ENCODE assay signal across 8 cellular contexts in the genomic region with DNA sequence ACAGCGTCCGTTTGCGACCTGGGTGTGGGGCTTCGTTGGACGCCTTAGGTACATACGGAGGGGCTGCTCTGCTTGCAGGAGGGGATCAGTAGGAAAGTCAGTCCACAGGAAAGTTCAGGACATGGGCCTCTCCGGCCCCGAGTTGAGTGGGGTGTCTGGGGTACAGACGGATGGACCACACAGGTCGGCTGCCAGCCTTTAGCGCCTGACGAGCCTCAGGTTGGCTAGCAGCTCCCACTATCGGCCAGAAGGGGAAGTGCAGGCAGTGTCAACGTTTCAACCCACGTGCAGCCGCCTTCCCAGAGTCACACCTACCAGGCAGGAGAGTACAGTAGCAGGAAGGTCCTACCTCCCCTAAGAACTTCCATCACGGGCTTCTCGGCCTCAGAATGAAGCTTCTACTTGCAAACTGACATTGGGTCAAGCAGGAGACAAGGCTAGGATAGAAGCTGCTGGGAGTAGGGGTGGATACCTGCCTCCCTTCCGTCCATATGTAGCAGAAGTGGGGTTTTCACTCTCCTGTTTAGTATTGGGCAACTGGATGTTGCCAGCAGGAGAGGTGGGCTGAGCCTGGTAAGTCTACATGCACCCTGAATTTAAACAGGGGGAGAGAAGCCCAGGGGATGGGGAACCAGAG. TPM values are rescaled to one million over a fixed set of nuclear protein-coding genes. Genes with fewer than 3 reads are reported as not detected.
A peak's percentile ranks its signal among the peaks of the same experiment; 100 is the strongest.
DNase-seq lines count a peak whose midpoint lies in the region; ATAC-seq and TF ChIP-seq lines count a peak whose summit lies in the region.

No MANE protein-coding gene starts in this region.

- ATAC-seq in GM21367 (IDR thresholded peaks at IDR 0.05; ENCODE audit: unreplicated experiment) (peak; percentile 64), gastrocnemius medialis (peak; percentile 63 to 82), HG03460 (IDR thresholded peaks at IDR 0.05; ENCODE audit: unreplicated experiment) (no peak)
- ATAC-seq in activated naive CD8-positive, alpha-beta T cell treated with anti-CD3 and anti-CD28 coated beads, Interleukin-2, amount 10 ng/mL, durations not matched to agents 7 days and 5 days (ENCODE audit: low read depth) = peak; percentile 46

- H3K4me3 ChIP-seq in gastrocnemius medialis = peak overlapping the region in 1 of 4 donors; percentile 15

- H3K27me3 Mint-ChIP-seq in activated naive CD8-positive, alpha-beta T cell treated with anti-CD3 and anti-CD28 coated beads, Interleukin-2, amount 10 ng/mL, durations not matched to agents 7 days and 5 days = peaks cover 16% of the 10 kb centered on the region

- no peaks in the 10 kb centered on the region for H3K36me3 ChIP-seq in gastrocnemius medialis

- peak; percentile 81 to 92 (median 89) for TF ChIP-seq CTCF in gastrocnemius medialis (IDR thresholded peaks at IDR 0.05 in 4 of 5, conservative IDR thresholded peaks at IDR 0.05 in 1 of 5)

- no peaks in the 10 kb centered on the region for H3K9me3 ChIP-seq in gastrocnemius medialis

- POLR2A ChIA-PET in activated naive CD8-positive, alpha-beta T cell treated with anti-CD3 and anti-CD28 coated beads, Interleukin-2, amount 10 ng/mL, durations not matched to agents 7 days and 5 days (lab: Charles Lee) = no interaction called here

- DNase-seq in COLO829 (ENCODE audit: low spot score) = peak; percentile 75
- peak; percentile 18 for DNase-seq in KG1 (lab: John Stamatoyannopoulos, UW)
- peak; percentile 43 for DNase-seq in SKM-1 treated with dmso at 0.1 percent for 144 hours (lab: John Stamatoyannopoulos, UW; ENCODE audit: unreplicated experiment)
- DNase-seq in activated naive CD8-positive, alpha-beta T cell treated with anti-CD3 and anti-CD28 coated beads, Interleukin-2, amount 10 ng/mL, durations not matched to agents 7 days and 5 days = peak; percentile 70
- peak; percentile 75 for DNase-seq in hepatic stellate cell (ENCODE audit: low spot score)
- peak; percentile 29 to 34 for DNase-seq in gastrocnemius medialis

- no peak overlapping the region for H3K27ac Mint-ChIP-seq in activated naive CD8-positive, alpha-beta T cell treated with anti-CD3 and anti-CD28 coated beads, Interleukin-2, amount 10 ng/mL, durations not matched to agents 7 days and 5 days

- no peak for TF ChIP-seq POLR2A in gastrocnemius medialis (IDR thresholded peaks at IDR 0.05)

- peaks cover 6 to 10% of the 10 kb centered on the region in 2 donors for H3K4me1 ChIP-seq in gastrocnemius medialis

- no peak overlapping the region for H3K27ac ChIP-seq in gastrocnemius medialis

- no peak overlapping the region for H3K4me3 Mint-ChIP-seq in activated naive CD8-positive, alpha-beta T cell treated with anti-CD3 and anti-CD28 coated beads, Interleukin-2, amount 10 ng/mL, durations not matched to agents 7 days and 5 days

- peaks cover 6% of the 10 kb centered on the region for H3K4me1 Mint-ChIP-seq in activated naive CD8-positive, alpha-beta T cell treated with anti-CD3 and anti-CD28 coated beads, Interleukin-2, amount 10 ng/mL, durations not matched to agents 7 days and 5 days

- H3K9me3 Mint-ChIP-seq in activated naive CD8-positive, alpha-beta T cell treated with anti-CD3 and anti-CD28 coated beads, Interleukin-2, amount 10 ng/mL, durations not matched to agents 7 days and 5 days = no peaks in the 10 kb centered on the region

- in situ Hi-C loops in gastrocnemius medialis (cut with MboI; ENCODE audit: low sequenced_read_pairs in 4 of 4) = loop anchor here in 1 of 4 donors (5.0 kb wide), 1 partner anchor 129 kb away; no protein-coding TSS in a partner anchor

- H3K36me3 Mint-ChIP-seq in activated naive CD8-positive, alpha-beta T cell treated with anti-CD3 and anti-CD28 coated beads, Interleukin-2, amount 10 ng/mL, durations not matched to agents 7 days and 5 days = no peaks in the 10 kb centered on the region

- intact Hi-C loops in gastrocnemius medialis (cut with DNase I; ENCODE audit: low total_unique reads) = loop anchor here (1.0 kb wide), 2 partner anchors 130 to 155 kb away; a partner anchor contains a TSS

- H3K27me3 ChIP-seq in gastrocnemius medialis = peaks cover 19 to 25% (median 24%) of the 10 kb centered on the region in 3 donors

RNA-seq across cellular contexts. Expression of a gene that starts 1.8 kb away (rescaled TPM):
- total RNA-seq in activated naive CD8-positive, alpha-beta T cell treated with anti-CD3 and anti-CD28 coated beads, Interleukin-2, amount 10 ng/mL, durations not matched to agents 7 days and 5 days = under 1 TPM; 0.28 to 0.53 TPM
- 1 to 10 TPM in 2 of 4 donors, under 1 TPM in 1, not detected in 1; 0.05 to 4.3 (median 2.8) TPM for total RNA-seq in gastrocnemius medialis

Comparison
In these comparisons a context has a peak if more than half of its experiments do, and no peak if none do; other contexts are left out.
1. DNase-seq: peak in every context shown above with its lines; median percentile 75 in COLO829; 75 in hepatic stellate cell; 70 in activated naive CD8-positive, alpha-beta T cell treated with anti-CD3 and anti-CD28 coated beads, Interleukin-2, amount 10 ng/mL, durations not matched to agents 7 days and 5 days; 43 in SKM-1 treated with dmso at 0.1 percent for 144 hours; 32 in gastrocnemius medialis; 18 in KG1.